11 cellular contexts compared by ENCODE assay signal in genomic region chr7:22663319-22663718, GRCh38.
DNase-seq lines count a peak whose midpoint lies in the region; ATAC-seq, FAIRE-seq and TF ChIP-seq lines count a peak whose summit lies in the region.
"Had no signal": no experiment of that assay in that cellular context is flagged by ENCODE, and none has a peak within 500 bp of the region (broad histone marks: within the 10 kb centered on the region; RNA-seq: fewer than 3 reads in every experiment).

No MANE protein-coding gene starts in this region.

- TF ChIP-seq CTCF in PC-3 (conservative IDR thresholded peaks at IDR 0.05; ENCODE audit: low read depth, low read length), result no peak
- TF ChIP-seq CTCF in fibroblast of pulmonary artery (IDR thresholded peaks at IDR 0.05; ENCODE audit: low read length, missing control alignments), result no peak

- no peaks in the 10 kb centered on the region for H3K9me2 ChIP-seq in PC-3 (replicated peaks; ENCODE audit: low read length)

- no peaks in the 10 kb centered on the region for H3F3A ChIP-seq in PC-3 (ENCODE audit: low read length, unreplicated experiment)

- no peaks in the 10 kb centered on the region for H3K27me3 ChIP-seq in PC-3 (ENCODE audit: low read length)
- no peaks in the 10 kb centered on the region for H3K27me3 ChIP-seq in small intestine (ENCODE audit: control insufficient read depth in 2 of 2, insufficient read depth in 2 of 2, low read length in 2 of 2)

- peaks cover 26% of the 10 kb centered on the region for H3K4me1 ChIP-seq in PC-3 (ENCODE audit: insufficient read depth, low read length)
- H3K4me1 ChIP-seq in small intestine (ENCODE audit: control insufficient read depth in 2 of 2, insufficient read depth in 1 of 2, low read depth in 1 of 2, low read length in 1 of 2), result no peaks in the 10 kb centered on the region
- H3K4me1 ChIP-seq: prostate gland had no signal

- peak; percentile 49 for DNase-seq in stimulated activated CD4-positive, alpha-beta T cell treated with anti-CD3 and anti-CD28 coated beads, Interleukin-4, amount 100 ng/mL, for 24 hours
- DNase-seq in stimulated activated CD4-positive, alpha-beta T cell treated with anti-CD3 and anti-CD28 coated beads, Interleukin-4, amount 100 ng/mL, for 4 hours, result no peak
- DNase-seq in PC-3 (peak; percentile 10), fibroblast of pulmonary artery (ENCODE audit: low read depth) (peak; percentile 86), urothelium cell line (ENCODE audit: low spot score) (peak; percentile 20), small intestine (no peak)
- DNase-seq: Kasumi-1 had no signal

- H3K27ac ChIP-seq in PC-3 (ENCODE audit: low read length), result no peak overlapping the region
- no peak overlapping the region for H3K27ac ChIP-seq in small intestine (ENCODE audit: low read depth in 1 of 2, low read length in 1 of 2)
- H3K27ac ChIP-seq: coronary artery, prostate gland had no signal

- H4K20me1 ChIP-seq in PC-3 (ENCODE audit: low read length), result no peaks in the 10 kb centered on the region

- no peak overlapping the region for H3K4me3 ChIP-seq in PC-3 (ENCODE audit: low read length)
- no peak overlapping the region for H3K4me3 ChIP-seq in fibroblast of pulmonary artery (replicated peaks; ENCODE audit: low read depth, low read length)
- no peak overlapping the region for H3K4me3 ChIP-seq in small intestine (ENCODE audit: low read depth in 1 of 2, low read length in 2 of 2)
- H3K4me3 ChIP-seq: coronary artery, prostate gland had no signal

- no peak overlapping the region for H2AFZ ChIP-seq in PC-3 (ENCODE audit: low read length)

- intact Hi-C loops in PC-3 (cut with micrococcal nuclease), result no loop called here

- ATAC-seq in PC-3 (no peak), HG02885 (IDR thresholded peaks at IDR 0.05; ENCODE audit: poor library complexity, unreplicated experiment) (no peak), HG02763 (IDR thresholded peaks at IDR 0.05; ENCODE audit: unreplicated experiment) (no peak)

- CTCF ChIA-PET in PC-3 (lab: Charles Lee), result no interaction called here

- H3K79me2 ChIP-seq in PC-3 (ENCODE audit: low read length), result no peaks in the 10 kb centered on the region

- BruUV-seq in PC-3 (replicated peaks; lab: Mats Ljungman, UMichigan), result no TSS peak

- no peaks in the 10 kb centered on the region for H3K36me3 ChIP-seq in PC-3 (ENCODE audit: low read depth, low read length)
- no peaks in the 10 kb centered on the region for H3K36me3 ChIP-seq in small intestine (ENCODE audit: control insufficient read depth in 2 of 2, insufficient read depth in 2 of 2, low read length in 2 of 2)
- H3K36me3 ChIP-seq: prostate gland had no signal

- no peak for FAIRE-seq in urothelium cell line (lab: Jason Lieb, UNC)
- no peak for FAIRE-seq in small intestine (lab: Jason Lieb, UNC)

- H3K9ac ChIP-seq in PC-3 (ENCODE audit: low read length), result no peak overlapping the region

- H3K4me2 ChIP-seq in PC-3 (ENCODE audit: low read length), result no peak overlapping the region

- no peaks in the 10 kb centered on the region for H3K9me3 ChIP-seq in PC-3 (ENCODE audit: low read length)
- no peaks in the 10 kb centered on the region for H3K9me3 ChIP-seq in small intestine (ENCODE audit: control insufficient read depth, low read depth)
- H3K9me3 ChIP-seq: prostate gland had no signal

- WGBS in small intestine, 3 donors, result 57 to 72% (median 69%) methylated on average over 2 of the region's 2 CpGs

- POLR2A ChIA-PET in PC-3 (lab: Charles Lee; ENCODE audit: unreplicated experiment), result no interaction called here

Comparison
In these comparisons a context has a peak if more than half of its experiments do, and no peak if none do; other contexts are left out.
1. DNase-seq: peak in stimulated activated CD4-positive, alpha-beta T cell treated with anti-CD3 and anti-CD28 coated beads, Interleukin-4, amount 100 ng/mL, for 24 hours (single experiment), PC-3 (single experiment), fibroblast of pulmonary artery (single experiment) and urothelium cell line (single experiment); none in stimulated activated CD4-positive, alpha-beta T cell treated with anti-CD3 and anti-CD28 coated beads, Interleukin-4, amount 100 ng/mL, for 4 hours (0 of 2) and small intestine (single experiment).